ENCODE assay signal across 1 cellular context in the genomic region with DNA sequence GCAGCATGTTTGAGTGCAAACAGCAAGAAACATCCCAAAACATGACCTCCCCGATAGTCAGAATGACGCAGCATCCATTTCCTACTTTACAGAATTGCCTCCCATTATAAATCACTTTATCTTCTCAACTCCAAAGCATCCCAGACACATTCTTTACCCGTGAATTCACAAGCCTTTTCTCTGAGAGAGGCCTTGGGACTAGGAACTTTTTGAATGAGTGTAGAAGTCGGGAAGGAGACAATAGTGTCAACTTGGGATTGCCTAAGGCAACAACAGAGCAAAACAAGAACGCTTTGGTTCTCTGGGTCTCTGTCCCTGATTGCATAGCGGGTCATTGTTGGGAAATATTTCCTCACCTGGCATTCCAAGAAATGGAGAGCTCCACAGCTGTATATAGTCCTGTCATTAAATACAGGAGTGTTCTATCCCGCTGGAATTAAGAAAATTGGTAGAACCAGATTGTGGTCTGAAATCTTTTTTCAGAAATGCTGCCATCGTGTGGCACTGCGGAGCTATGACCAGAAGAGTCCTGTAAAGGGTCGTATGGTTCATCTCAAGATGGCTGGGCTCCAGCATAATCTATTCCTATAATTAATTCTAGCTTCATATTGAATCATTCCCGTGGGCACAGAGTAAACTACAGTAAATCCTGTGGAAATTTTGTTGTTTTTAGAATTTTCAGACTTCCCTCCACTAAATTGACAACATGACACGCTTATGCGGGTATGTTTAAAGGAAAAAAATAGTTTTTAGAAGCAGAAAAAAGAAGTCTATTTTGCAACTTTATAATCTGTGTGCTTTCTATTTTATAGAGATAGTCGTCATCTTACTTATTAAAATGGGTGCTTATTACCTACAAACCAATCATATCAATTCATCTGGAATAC.
A peak's percentile ranks its signal among the peaks of the same experiment; 100 is the strongest.
TF ChIP-seq lines count a peak whose summit lies in the region.

No MANE protein-coding gene starts in this region.

TF ChIP-seq in K562, 482 proteins besides CTCF, POLR2A, EP300 and RAD21 (continued from another document):
- TF ChIP-seq, protein P1, sequence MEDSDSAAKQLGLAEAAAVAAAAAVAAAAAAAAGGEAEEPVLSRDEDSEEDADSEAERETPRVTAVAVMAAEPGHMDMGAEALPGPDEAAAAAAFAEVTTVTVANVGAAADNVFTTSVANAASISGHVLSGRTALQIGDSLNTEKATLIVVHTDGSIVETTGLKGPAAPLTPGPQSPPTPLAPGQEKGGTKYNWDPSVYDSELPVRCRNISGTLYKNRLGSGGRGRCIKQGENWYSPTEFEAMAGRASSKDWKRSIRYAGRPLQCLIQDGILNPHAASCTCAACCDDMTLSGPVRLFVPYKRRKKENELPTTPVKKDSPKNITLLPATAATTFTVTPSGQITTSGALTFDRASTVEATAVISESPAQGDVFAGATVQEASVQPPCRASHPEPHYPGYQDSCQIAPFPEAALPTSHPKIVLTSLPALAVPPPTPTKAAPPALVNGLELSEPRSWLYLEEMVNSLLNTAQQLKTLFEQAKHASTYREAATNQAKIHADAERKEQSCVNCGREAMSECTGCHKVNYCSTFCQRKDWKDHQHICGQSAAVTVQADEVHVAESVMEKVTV (CRISPR knock-in tag; IDR thresholded peaks at IDR 0.05): peak; percentile 43; the same call in 1 of the 2 replicates
- TF ChIP-seq PML (IDR thresholded peaks at IDR 0.05; ENCODE audit: low read length) (no peak), SMC3 (conservative IDR thresholded peaks at IDR 0.05; ENCODE audit: insufficient read depth, low read depth, low read length) (peak; percentile 47; the same call in 1 of the 2 replicates)
